25 cellular contexts compared by ENCODE assay signal in the genomic region with DNA sequence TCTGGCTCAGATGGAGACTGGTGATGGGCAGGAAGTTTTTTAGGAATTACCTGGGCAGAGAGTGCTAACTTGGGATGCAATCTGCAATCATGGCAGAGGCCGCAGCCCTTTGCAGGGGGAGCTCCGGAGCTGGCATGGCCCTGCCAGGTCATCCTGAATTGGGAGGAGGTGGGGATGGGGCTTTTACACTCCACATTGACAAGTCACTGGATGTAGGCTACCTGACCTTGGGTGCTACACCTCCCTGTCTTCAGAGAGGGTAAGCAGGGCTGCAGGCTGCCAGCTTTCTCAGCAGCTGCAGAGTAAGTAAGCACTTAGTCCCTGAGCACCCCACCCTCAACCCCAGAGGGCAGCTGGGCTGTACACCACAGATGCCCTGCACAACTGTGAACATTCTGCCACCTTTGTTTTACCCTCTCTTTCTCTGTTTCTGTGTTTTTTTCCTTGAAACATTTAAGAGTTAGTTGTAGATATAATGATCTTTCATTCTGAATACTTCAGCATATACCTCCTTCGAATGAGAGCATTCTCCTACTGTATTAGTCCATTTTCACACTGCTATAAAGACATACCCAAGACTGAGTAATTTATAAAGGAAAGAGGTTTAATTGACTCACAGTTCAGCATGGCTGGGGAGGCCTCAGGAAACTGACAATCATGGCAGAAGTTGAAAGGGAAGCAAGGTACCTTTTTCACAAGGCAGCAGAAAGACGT. TPM values are rescaled to one million over a fixed set of nuclear protein-coding genes. Genes with fewer than 3 reads are reported as not detected.
A peak's percentile ranks its signal among the peaks of the same experiment; 100 is the strongest.
DNase-seq lines count a peak whose midpoint lies in the region; ATAC-seq and TF ChIP-seq lines count a peak whose summit lies in the region.
"Had no signal": no experiment of that assay in that cellular context is flagged by ENCODE, and none has a peak within 500 bp of the region (broad histone marks: within the 10 kb centered on the region; RNA-seq: fewer than 3 reads in every experiment).

No MANE protein-coding gene starts in this region.

- H3K4me1 Mint-ChIP-seq in chondrocyte (ENCODE audit: low read depth), result peaks cover 12% of the 10 kb centered on the region
- H3K4me1 Mint-ChIP-seq: CD8-positive, alpha-beta memory T cell had no signal

- TF ChIP-seq CTCF in chondrocyte (IDR thresholded peaks at IDR 0.05) (no peak), osteoblast (IDR thresholded peaks at IDR 0.05; ENCODE audit: extremely low read depth, low read depth, low read length) (no peak), upper lobe of right lung (IDR thresholded peaks at IDR 0.05) (no peak), tibial nerve (IDR thresholded peaks at IDR 0.05) (no peak)

- TF ChIP-seq POLR2A in tibial nerve (IDR thresholded peaks at IDR 0.05), result no peak

- TF ChIP-seq EP300 in tibial nerve (IDR thresholded peaks at IDR 0.05), result no peak

- no peak overlapping the region for H2AFZ ChIP-seq in osteoblast (ENCODE audit: low read length)

- H3K27me3 ChIP-seq in osteoblast (ENCODE audit: insufficient read depth, low read length) (peaks cover 61% of the 10 kb centered on the region), upper lobe of right lung (peaks cover 11% of the 10 kb centered on the region), tibial nerve (peaks cover 0 to 40% of the 10 kb centered on the region in 2 donors)

- H3K4me3 ChIP-seq in osteoblast (ENCODE audit: insufficient read depth, low read length) (no peak overlapping the region), upper lobe of right lung (no peak overlapping the region), tibial nerve (no peak overlapping the region)
- H3K4me3 ChIP-seq: HAP-1, K562, MG63 had no signal

- intact Hi-C loops in Right ventricle myocardium inferior (cut with DNase I) (no loop called here), left ventricle myocardium superior (cut with micrococcal nuclease) (no loop called here), upper lobe of right lung (cut with DNase I) (no loop called here)

- no peaks in the 10 kb centered on the region for H3K79me2 ChIP-seq in osteoblast (ENCODE audit: insufficient read depth, low read length)

- no peaks in the 10 kb centered on the region for H3K4me1 ChIP-seq in osteoblast (ENCODE audit: insufficient read depth, low read length)
- H3K4me1 ChIP-seq in upper lobe of right lung, result no peaks in the 10 kb centered on the region
- H3K4me1 ChIP-seq in tibial nerve, result peaks cover 0 to 8% (median 0%) of the 10 kb centered on the region in 4 donors
- H3K4me1 ChIP-seq: HAP-1 had no signal

- H3K36me3 ChIP-seq in osteoblast (ENCODE audit: insufficient read depth, low read length), result no peaks in the 10 kb centered on the region
- no peaks in the 10 kb centered on the region for H3K36me3 ChIP-seq in upper lobe of right lung
- no peaks in the 10 kb centered on the region for H3K36me3 ChIP-seq in tibial nerve
- H3K36me3 ChIP-seq: HAP-1, MG63 had no signal

- no peaks in the 10 kb centered on the region for H3K36me3 Mint-ChIP-seq in chondrocyte (ENCODE audit: low read depth)
- H3K36me3 Mint-ChIP-seq: CD8-positive, alpha-beta memory T cell had no signal

- 83% methylated on average over 4 of the region's 4 CpGs for WGBS in tibial nerve, 2 donors

- peaks cover 36% of the 10 kb centered on the region for H3K27me3 Mint-ChIP-seq in chondrocyte (ENCODE audit: low read depth)

- H3K9me3 Mint-ChIP-seq in chondrocyte (ENCODE audit: low read depth), result no peaks in the 10 kb centered on the region
- H3K9me3 Mint-ChIP-seq: CD8-positive, alpha-beta memory T cell had no signal

- H4K20me1 ChIP-seq in osteoblast (ENCODE audit: insufficient read depth, low read length), result no peaks in the 10 kb centered on the region

- H3K27ac Mint-ChIP-seq in chondrocyte (ENCODE audit: unreplicated experiment), result no peak overlapping the region
- H3K27ac Mint-ChIP-seq: CD8-positive, alpha-beta memory T cell had no signal

- no peak overlapping the region for H3K4me3 Mint-ChIP-seq in chondrocyte (ENCODE audit: unreplicated experiment)
- H3K4me3 Mint-ChIP-seq: CD8-positive, alpha-beta memory T cell had no signal

- no peaks in the 10 kb centered on the region for H3K9me3 ChIP-seq in osteoblast (ENCODE audit: low read depth, low read length)
- H3K9me3 ChIP-seq in upper lobe of right lung, result no peaks in the 10 kb centered on the region
- H3K9me3 ChIP-seq in tibial nerve, result no peaks in the 10 kb centered on the region
- H3K9me3 ChIP-seq: HAP-1, MG63 had no signal

- H3K4me2 ChIP-seq in osteoblast (ENCODE audit: insufficient read depth, low read length), result no peak overlapping the region

- H3K27ac ChIP-seq in osteoblast (ENCODE audit: low read depth, low read length), result no peak overlapping the region
- no peak overlapping the region for H3K27ac ChIP-seq in upper lobe of right lung
- no peak overlapping the region for H3K27ac ChIP-seq in tibial nerve
- H3K27ac ChIP-seq: C4-2B, HL-60 had no signal

- ATAC-seq in Right ventricle myocardium inferior (no peak), left ventricle myocardium superior (no peak), upper lobe of right lung (no peak), HG03521 (IDR thresholded peaks at IDR 0.05; ENCODE audit: unreplicated experiment) (no peak), GM18520 (IDR thresholded peaks at IDR 0.05; ENCODE audit: unreplicated experiment) (no peak)
- ATAC-seq: HepG2, K562 had no signal

- DNase-seq in Right ventricle myocardium inferior (ENCODE audit: missing footprints), result peak; percentile 54
- no peak for DNase-seq in left ventricle myocardium superior
- peak; percentile 58 for DNase-seq in chondrocyte (ENCODE audit: low spot score)
- DNase-seq in osteoblast (ENCODE audit: insufficient read length, low spot score, missing footprints), result peak; percentile 18
- peak; percentile 44 for DNase-seq in upper lobe of right lung
- DNase-seq in tibial nerve (ENCODE audit: low spot score in 2 of 2), result no peak
- DNase-seq: Calu3; CD8-positive, alpha-beta memory T cell; MG63; NCI-H1417; NCI-H1694 treated with DMSO at 0.1 percent for 48 hours; NCI-H2081 treated with DMSO at 0.1 percent for 48 hours; NCI-H226; NCI-H510A treated with DMSO at 0.1 percent for 48 hours; NCI-H774 had no signal

RNA-seq across cellular contexts. Expression of a gene that starts 6.8 kb away (rescaled TPM):
- total RNA-seq in Right ventricle myocardium inferior, result 20.1 TPM
- 20.2 TPM for total RNA-seq in left ventricle myocardium superior
- 24.6 to 33.8 TPM (median 33.2 TPM) in 3 replicates for total RNA-seq in chondrocyte
- total RNA-seq in osteoblast, result 47.4 and 47.8 TPM in 2 replicates
- 35.8 TPM for total RNA-seq in upper lobe of right lung
- total RNA-seq in tibial nerve, result 10 to 100 TPM; 24.5 to 45.9 (median 33.8) TPM

RNA-seq across cellular contexts. Expression of a gene that starts 9.3 kb away (rescaled TPM):
- total RNA-seq in Right ventricle myocardium inferior, result 0.46 TPM
- 0.32 TPM for total RNA-seq in left ventricle myocardium superior
- 10.9 to 12.8 TPM (median 12.6 TPM) in 3 replicates for total RNA-seq in chondrocyte
- under 0.01 TPM in 1 of 2 replicates, not detected in the other for total RNA-seq in osteoblast
- total RNA-seq in upper lobe of right lung, result 0.72 TPM
- 10 to 100 TPM in 3 of 4 donors, 1 to 10 TPM in 1; 6.3 to 20.0 (median 16.6) TPM for total RNA-seq in tibial nerve
- total RNA-seq: Calu3; CD8-positive, alpha-beta memory T cell; HT-29; K562; LHCN-M2; RPMI7951 had no signal

Comparison
In these comparisons a context has a peak if more than half of its experiments do, and no peak if none do; other contexts are left out.
1. DNase-seq: peak in Right ventricle myocardium inferior (single experiment), chondrocyte (single experiment), osteoblast (single experiment) and upper lobe of right lung (single experiment); none in left ventricle myocardium superior (single experiment) and tibial nerve (0 of 2).